14 cellular contexts compared by ENCODE assay signal in the genomic region with DNA sequence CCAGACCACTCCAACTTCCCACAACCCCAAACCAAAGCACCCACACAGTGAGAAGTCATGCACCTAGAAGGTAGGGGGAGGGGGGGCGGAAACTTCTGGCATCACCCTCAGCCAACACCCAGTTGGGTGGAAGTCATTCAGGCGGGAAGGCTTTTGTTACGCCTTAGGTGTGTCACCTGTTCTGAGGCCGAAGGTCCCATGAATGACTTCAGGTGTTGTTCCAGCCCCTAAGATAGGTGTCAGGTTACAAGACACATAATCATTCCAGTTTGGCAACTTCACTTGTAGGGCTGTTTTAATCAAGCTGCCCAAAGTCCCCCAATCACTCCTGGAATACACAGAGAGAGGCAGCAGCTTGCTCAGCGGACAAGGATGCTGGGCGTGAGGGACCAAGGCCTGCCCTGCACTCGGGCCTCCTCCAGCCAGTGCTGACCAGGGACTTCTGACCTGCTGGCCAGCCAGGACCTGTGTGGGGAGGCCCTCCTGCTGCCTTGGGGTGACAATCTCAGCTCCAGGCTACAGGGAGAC. TPM values are rescaled to one million over a fixed set of nuclear protein-coding genes. Genes with fewer than 3 reads are reported as not detected.
DNase-seq lines count a peak whose midpoint lies in the region; TF ChIP-seq lines count a peak whose summit lies in the region.
"Had no signal": no experiment of that assay in that cellular context is flagged by ENCODE, and none has a peak within 500 bp of the region (broad histone marks: within the 10 kb centered on the region; RNA-seq: fewer than 3 reads in every experiment).

A gene with protein sequence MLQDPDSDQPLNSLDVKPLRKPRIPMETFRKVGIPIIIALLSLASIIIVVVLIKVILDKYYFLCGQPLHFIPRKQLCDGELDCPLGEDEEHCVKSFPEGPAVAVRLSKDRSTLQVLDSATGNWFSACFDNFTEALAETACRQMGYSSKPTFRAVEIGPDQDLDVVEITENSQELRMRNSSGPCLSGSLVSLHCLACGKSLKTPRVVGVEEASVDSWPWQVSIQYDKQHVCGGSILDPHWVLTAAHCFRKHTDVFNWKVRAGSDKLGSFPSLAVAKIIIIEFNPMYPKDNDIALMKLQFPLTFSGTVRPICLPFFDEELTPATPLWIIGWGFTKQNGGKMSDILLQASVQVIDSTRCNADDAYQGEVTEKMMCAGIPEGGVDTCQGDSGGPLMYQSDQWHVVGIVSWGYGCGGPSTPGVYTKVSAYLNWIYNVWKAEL (plus strand): TSS at position 325 of the 528 bp plus-strand sequence. CDS start 225 bp downstream, outside the sequence.

- peak; percentile 77 for DNase-seq in DMS53 treated with DMSO at 0.1 percent for 48 hours (lab: John Stamatoyannopoulos, UW; ENCODE audit: unreplicated experiment)
- DNase-seq in NCI-H2107 treated with DMSO at 0.1 percent for 48 hours (lab: John Stamatoyannopoulos, UW; ENCODE audit: unreplicated experiment): peak; percentile 79
- peak; percentile 94 for DNase-seq in colonic mucosa
- no peak for DNase-seq in T1000 (lab: John Stamatoyannopoulos, UW)
- DNase-seq in activated T-cell treated with anti-CD3 and anti-CD28 coated beads, Interleukin-2, amount 50 U/mL, for 24 hours: no peak
- DNase-seq in activated T-cell treated with anti-CD3 and anti-CD28 coated beads, Interleukin-2, amount 50 U/mL, for 1 hour: no peak
- no peak for DNase-seq in amygdala (lab: John Stamatoyannopoulos, UW)
- DNase-seq: C1 segment of cervical spinal cord, heart right ventricle, sigmoid colon, T-helper 2 cell, tibial artery had no signal

- H3K36me3 ChIP-seq in colonic mucosa (no peaks in the 10 kb centered on the region), muscle layer of duodenum (ENCODE audit: control insufficient read depth in 1 of 2, insufficient read depth in 2 of 2, low read length in 2 of 2) (no peaks in the 10 kb centered on the region)
- H3K36me3 ChIP-seq: heart right ventricle, sigmoid colon, tibial artery had no signal

- no peaks in the 10 kb centered on the region for H3K36me3 Mint-ChIP-seq in activated T-cell treated with anti-CD3 and anti-CD28 coated beads, Interleukin-2, amount 50 U/mL, for 24 hours (ENCODE audit: low read depth)

- no peaks in the 10 kb centered on the region for H3K27me3 Mint-ChIP-seq in activated T-cell treated with anti-CD3 and anti-CD28 coated beads, Interleukin-2, amount 50 U/mL, for 24 hours

- H3K9ac ChIP-seq in colonic mucosa (ENCODE audit: low read depth in 2 of 2, low read length in 2 of 2): peak within 1 kb of the TSS; percentile 77 to 100

- intact Hi-C loops in colonic mucosa (cut with DNase I): no loop called here

- no peak within 1 kb of the TSS for H3K27ac Mint-ChIP-seq in activated T-cell treated with anti-CD3 and anti-CD28 coated beads, Interleukin-2, amount 50 U/mL, for 24 hours

- H3K9me3 ChIP-seq in colonic mucosa (no peaks in the 10 kb centered on the region), muscle layer of duodenum (ENCODE audit: control insufficient read depth in 1 of 2, low read length in 2 of 2) (no peaks in the 10 kb centered on the region)
- H3K9me3 ChIP-seq: heart right ventricle, sigmoid colon, tibial artery had no signal

- peaks cover under 1% of the 10 kb centered on the region for H3K4me1 Mint-ChIP-seq in activated T-cell treated with anti-CD3 and anti-CD28 coated beads, Interleukin-2, amount 50 U/mL, for 24 hours (ENCODE audit: low read depth)

- no peaks in the 10 kb centered on the region for H3K9me3 Mint-ChIP-seq in activated T-cell treated with anti-CD3 and anti-CD28 coated beads, Interleukin-2, amount 50 U/mL, for 24 hours

- H3K27ac ChIP-seq in colonic mucosa (peak within 1 kb of the TSS; percentile 88), muscle layer of duodenum (ENCODE audit: low read length) (peak within 1 kb of the TSS; percentile 76)
- H3K27ac ChIP-seq: heart right ventricle, tibial artery had no signal

- TF ChIP-seq CTCF in colonic mucosa (IDR thresholded peaks at IDR 0.05): no peak

- H3K4me3 Mint-ChIP-seq in activated T-cell treated with anti-CD3 and anti-CD28 coated beads, Interleukin-2, amount 50 U/mL, for 24 hours: no peak within 1 kb of the TSS

- no peaks in the 10 kb centered on the region for H3K27me3 ChIP-seq in colonic mucosa
- H3K27me3 ChIP-seq in muscle layer of duodenum (ENCODE audit: low read depth, low read length): no peaks in the 10 kb centered on the region
- H3K27me3 ChIP-seq: heart right ventricle, sigmoid colon had no signal

- H3K4me1 ChIP-seq in colonic mucosa (peaks cover 6% of the 10 kb centered on the region), muscle layer of duodenum (ENCODE audit: control insufficient read depth in 1 of 2, insufficient read depth in 2 of 2, low read length in 2 of 2) (no peaks in the 10 kb centered on the region)
- H3K4me1 ChIP-seq: heart right ventricle, sigmoid colon, tibial artery had no signal

- peak within 1 kb of the TSS; percentile 32 for H3K4me3 ChIP-seq in colonic mucosa
- peak within 1 kb of the TSS in 1 of 2 donors; percentile 60 for H3K4me3 ChIP-seq in muscle layer of duodenum (ENCODE audit: low read depth in 1 of 2, low read length in 2 of 2)
- H3K4me3 ChIP-seq: heart right ventricle, sigmoid colon, tibial artery had no signal

RNA-seq across cellular contexts. Expression of the gene that starts here (rescaled TPM):
- total RNA-seq in colonic mucosa: 100 to 1,000 TPM; 309 to 344 TPM
- total RNA-seq: mononuclear cell had no signal

Comparison
In these comparisons a context has a peak if more than half of its experiments do, and no peak if none do; other contexts are left out.
1. DNase-seq: peak in DMS53 treated with DMSO at 0.1 percent for 48 hours (single experiment), NCI-H2107 treated with DMSO at 0.1 percent for 48 hours (single experiment) and colonic mucosa (single experiment); none in T1000 (single experiment), activated T-cell treated with anti-CD3 and anti-CD28 coated beads, Interleukin-2, amount 50 U/mL, for 24 hours (single experiment), activated T-cell treated with anti-CD3 and anti-CD28 coated beads, Interleukin-2, amount 50 U/mL, for 1 hour (single experiment) and amygdala (0 of 56).